1 cellular context compared by ENCODE assay signal in the genomic region with DNA sequence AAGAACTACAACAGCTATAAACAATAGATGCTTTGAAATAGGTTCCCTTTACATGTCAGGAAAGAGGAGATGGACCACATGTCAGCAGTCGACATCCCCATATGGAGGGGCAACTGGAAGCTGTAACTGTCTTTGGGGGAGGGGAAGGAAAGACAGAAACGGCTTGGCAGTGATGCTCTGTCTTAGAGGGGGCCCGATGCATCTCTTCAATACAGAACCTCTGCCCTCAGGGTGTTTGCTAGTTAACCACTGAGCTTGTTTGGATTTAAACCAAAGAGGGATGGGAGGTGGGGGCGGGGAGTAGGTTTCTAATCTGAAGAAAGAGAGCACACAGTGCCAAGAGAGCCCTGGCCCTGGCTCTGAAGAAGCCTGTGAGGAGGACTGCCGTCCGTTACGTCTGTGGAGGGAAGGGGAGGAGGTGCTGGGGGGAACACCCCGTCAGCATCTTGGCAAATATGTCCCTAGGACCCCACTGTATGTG.
TF ChIP-seq lines count a peak whose summit lies in the region.

No MANE protein-coding gene starts in this region.

TF ChIP-seq in HepG2, 621 proteins besides CTCF, POLR2A, EP300 and RAD21 (continued from another document):
- TF ChIP-seq, protein P1, sequence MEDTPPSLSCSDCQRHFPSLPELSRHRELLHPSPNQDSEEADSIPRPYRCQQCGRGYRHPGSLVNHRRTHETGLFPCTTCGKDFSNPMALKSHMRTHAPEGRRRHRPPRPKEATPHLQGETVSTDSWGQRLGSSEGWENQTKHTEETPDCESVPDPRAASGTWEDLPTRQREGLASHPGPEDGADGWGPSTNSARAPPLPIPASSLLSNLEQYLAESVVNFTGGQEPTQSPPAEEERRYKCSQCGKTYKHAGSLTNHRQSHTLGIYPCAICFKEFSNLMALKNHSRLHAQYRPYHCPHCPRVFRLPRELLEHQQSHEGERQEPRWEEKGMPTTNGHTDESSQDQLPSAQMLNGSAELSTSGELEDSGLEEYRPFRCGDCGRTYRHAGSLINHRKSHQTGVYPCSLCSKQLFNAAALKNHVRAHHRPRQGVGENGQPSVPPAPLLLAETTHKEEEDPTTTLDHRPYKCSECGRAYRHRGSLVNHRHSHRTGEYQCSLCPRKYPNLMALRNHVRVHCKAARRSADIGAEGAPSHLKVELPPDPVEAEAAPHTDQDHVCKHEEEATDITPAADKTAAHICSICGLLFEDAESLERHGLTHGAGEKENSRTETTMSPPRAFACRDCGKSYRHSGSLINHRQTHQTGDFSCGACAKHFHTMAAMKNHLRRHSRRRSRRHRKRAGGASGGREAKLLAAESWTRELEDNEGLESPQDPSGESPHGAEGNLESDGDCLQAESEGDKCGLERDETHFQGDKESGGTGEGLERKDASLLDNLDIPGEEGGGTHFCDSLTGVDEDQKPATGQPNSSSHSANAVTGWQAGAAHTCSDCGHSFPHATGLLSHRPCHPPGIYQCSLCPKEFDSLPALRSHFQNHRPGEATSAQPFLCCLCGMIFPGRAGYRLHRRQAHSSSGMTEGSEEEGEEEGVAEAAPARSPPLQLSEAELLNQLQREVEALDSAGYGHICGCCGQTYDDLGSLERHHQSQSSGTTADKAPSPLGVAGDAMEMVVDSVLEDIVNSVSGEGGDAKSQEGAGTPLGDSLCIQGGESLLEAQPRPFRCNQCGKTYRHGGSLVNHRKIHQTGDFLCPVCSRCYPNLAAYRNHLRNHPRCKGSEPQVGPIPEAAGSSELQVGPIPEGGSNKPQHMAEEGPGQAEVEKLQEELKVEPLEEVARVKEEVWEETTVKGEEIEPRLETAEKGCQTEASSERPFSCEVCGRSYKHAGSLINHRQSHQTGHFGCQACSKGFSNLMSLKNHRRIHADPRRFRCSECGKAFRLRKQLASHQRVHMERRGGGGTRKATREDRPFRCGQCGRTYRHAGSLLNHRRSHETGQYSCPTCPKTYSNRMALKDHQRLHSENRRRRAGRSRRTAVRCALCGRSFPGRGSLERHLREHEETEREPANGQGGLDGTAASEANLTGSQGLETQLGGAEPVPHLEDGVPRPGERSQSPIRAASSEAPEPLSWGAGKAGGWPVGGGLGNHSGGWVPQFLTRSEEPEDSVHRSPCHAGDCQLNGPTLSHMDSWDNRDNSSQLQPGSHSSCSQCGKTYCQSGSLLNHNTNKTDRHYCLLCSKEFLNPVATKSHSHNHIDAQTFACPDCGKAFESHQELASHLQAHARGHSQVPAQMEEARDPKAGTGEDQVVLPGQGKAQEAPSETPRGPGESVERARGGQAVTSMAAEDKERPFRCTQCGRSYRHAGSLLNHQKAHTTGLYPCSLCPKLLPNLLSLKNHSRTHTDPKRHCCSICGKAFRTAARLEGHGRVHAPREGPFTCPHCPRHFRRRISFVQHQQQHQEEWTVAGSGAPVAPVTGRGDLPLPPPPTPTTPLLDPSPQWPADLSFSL (CRISPR knock-in tag; IDR thresholded peaks at IDR 0.05), result no peak
- TF ChIP-seq, protein P2, sequence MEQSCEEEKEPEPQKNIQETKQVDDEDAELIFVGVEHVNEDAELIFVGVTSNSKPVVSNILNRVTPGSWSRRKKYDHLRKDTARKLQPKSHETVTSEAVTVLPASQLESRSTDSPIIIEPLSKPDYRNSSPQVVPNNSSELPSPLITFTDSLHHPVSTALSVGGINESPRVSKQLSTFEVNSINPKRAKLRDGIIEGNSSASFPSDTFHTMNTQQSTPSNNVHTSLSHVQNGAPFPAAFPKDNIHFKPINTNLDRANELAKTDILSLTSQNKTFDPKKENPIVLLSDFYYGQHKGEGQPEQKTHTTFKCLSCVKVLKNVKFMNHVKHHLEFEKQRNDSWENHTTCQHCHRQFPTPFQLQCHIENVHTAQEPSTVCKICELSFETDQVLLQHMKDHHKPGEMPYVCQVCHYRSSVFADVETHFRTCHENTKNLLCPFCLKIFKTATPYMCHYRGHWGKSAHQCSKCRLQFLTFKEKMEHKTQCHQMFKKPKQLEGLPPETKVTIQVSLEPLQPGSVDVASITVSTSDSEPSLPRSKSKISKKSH (CRISPR knock-in tag; IDR thresholded peaks at IDR 0.05; ENCODE audit: borderline replicate concordance), result no peak
- TF ChIP-seq AGO1 (IDR thresholded peaks at IDR 0.05; ENCODE audit: low read depth, low read length, poor library complexity, severe bottlenecking) (no peak), ZNF383 (CRISPR knock-in tag; IDR thresholded peaks at IDR 0.05; ENCODE audit: borderline replicate concordance) (no peak), ZSCAN12 (CRISPR knock-in tag; IDR thresholded peaks at IDR 0.05) (no peak), RCOR2 (CRISPR knock-in tag; IDR thresholded peaks at IDR 0.05) (no peak), ZFP41 (CRISPR knock-in tag; IDR thresholded peaks at IDR 0.05; ENCODE audit: borderline replicate concordance) (no peak), PAWR (CRISPR knock-in tag; IDR thresholded peaks at IDR 0.05; ENCODE audit: borderline replicate concordance) (no peak), ZEB1 (IDR thresholded peaks at IDR 0.05; ENCODE audit: insufficient replicate concordance, low read depth) (no peak), ZNF431 (CRISPR knock-in tag; IDR thresholded peaks at IDR 0.05; ENCODE audit: borderline replicate concordance, low read depth) (no peak)
- TF ChIP-seq, protein P3, sequence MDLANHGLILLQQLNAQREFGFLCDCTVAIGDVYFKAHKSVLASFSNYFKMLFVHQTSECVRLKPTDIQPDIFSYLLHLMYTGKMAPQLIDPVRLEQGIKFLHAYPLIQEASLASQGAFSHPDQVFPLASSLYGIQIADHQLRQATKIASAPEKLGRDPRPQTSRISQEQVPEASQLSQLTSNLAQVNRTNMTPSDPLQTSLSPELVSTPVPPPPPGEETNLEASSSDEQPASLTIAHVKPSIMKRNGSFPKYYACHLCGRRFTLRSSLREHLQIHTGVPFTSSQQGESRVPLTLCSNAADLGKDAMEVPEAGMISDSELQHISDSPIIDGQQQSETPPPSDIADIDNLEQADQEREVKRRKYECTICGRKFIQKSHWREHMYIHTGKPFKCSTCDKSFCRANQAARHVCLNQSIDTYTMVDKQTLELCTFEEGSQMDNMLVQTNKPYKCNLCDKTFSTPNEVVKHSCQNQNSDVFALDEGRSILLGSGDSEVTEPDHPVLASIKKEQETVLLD (CRISPR knock-in tag; IDR thresholded peaks at IDR 0.05; ENCODE audit: low read depth), result no peak
- TF ChIP-seq, protein P4, sequence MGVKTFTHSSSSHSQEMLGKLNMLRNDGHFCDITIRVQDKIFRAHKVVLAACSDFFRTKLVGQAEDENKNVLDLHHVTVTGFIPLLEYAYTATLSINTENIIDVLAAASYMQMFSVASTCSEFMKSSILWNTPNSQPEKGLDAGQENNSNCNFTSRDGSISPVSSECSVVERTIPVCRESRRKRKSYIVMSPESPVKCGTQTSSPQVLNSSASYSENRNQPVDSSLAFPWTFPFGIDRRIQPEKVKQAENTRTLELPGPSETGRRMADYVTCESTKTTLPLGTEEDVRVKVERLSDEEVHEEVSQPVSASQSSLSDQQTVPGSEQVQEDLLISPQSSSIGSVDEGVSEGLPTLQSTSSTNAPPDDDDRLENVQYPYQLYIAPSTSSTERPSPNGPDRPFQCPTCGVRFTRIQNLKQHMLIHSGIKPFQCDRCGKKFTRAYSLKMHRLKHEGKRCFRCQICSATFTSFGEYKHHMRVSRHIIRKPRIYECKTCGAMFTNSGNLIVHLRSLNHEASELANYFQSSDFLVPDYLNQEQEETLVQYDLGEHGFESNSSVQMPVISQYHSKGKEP (CRISPR knock-in tag; IDR thresholded peaks at IDR 0.05), result no peak
